Comparison of ENCODE assay signal across 27 cellular contexts in genomic region chr9:365451-365850, GRCh38.
"Had no signal": no experiment of that assay in that cellular context is flagged by ENCODE, and none has a peak within 500 bp of the region (broad histone marks: within the 10 kb centered on the region; RNA-seq: fewer than 3 reads in every experiment).

No MANE protein-coding gene starts in this region.

- H3K36me3 Mint-ChIP-seq: mesothelial cell of epicardium had no signal

- H3K27ac ChIP-seq: adrenal gland, body of pancreas, gastrocnemius medialis, hepatocyte, pancreas, prostate gland, testis, transverse colon had no signal

- H3K4me1 Mint-ChIP-seq: activated CD4-positive, alpha-beta memory T cell treated with anti-CD3 and anti-CD28 coated beads, Interleukin-2, amount 10 ng/mL, durations not matched to agents 7 days and 5 days; activated CD4-positive, alpha-beta T cell treated with anti-CD3 and anti-CD28 coated beads, Interleukin-2, amount 10 ng/mL, durations not matched to agents 7 days and 5 days; activated naive CD8-positive, alpha-beta T cell treated with anti-CD3 and anti-CD28 coated beads for 36 hours; neural crest cell had no signal

- H3K27ac Mint-ChIP-seq: activated CD4-positive, alpha-beta memory T cell treated with anti-CD3 and anti-CD28 coated beads, Interleukin-2, amount 10 ng/mL, durations not matched to agents 7 days and 5 days; activated CD4-positive, alpha-beta T cell treated with anti-CD3 and anti-CD28 coated beads, Interleukin-2, amount 10 ng/mL, durations not matched to agents 7 days and 5 days; activated naive CD4-positive, alpha-beta T cell treated with anti-CD3 and anti-CD28 coated beads for 36 hours; mesothelial cell of epicardium had no signal

- H3K4me3 ChIP-seq: adrenal gland, body of pancreas, gastrocnemius medialis, hepatocyte, pancreas, prostate gland, testis, transverse colon had no signal

- H3K4me1 ChIP-seq: body of pancreas, pancreas, prostate gland, transverse colon had no signal

- H3K4me3 Mint-ChIP-seq: activated CD4-positive, alpha-beta memory T cell treated with anti-CD3 and anti-CD28 coated beads, Interleukin-2, amount 10 ng/mL, durations not matched to agents 7 days and 5 days; activated CD4-positive, alpha-beta T cell treated with anti-CD3 and anti-CD28 coated beads, Interleukin-2, amount 10 ng/mL, durations not matched to agents 7 days and 5 days; activated naive CD4-positive, alpha-beta T cell treated with anti-CD3 and anti-CD28 coated beads for 36 hours; activated naive CD8-positive, alpha-beta T cell treated with anti-CD3 and anti-CD28 coated beads for 36 hours; mesothelial cell of epicardium; naive thymus-derived CD8-positive, alpha-beta T cell; neural crest cell had no signal

- H3K36me3 ChIP-seq: gastrocnemius medialis, pancreas, prostate gland, transverse colon had no signal

- H3K9me3 ChIP-seq: adrenal gland, body of pancreas, gastrocnemius medialis, pancreas, prostate gland, testis, transverse colon had no signal

- H3K27me3 Mint-ChIP-seq: activated CD4-positive, alpha-beta memory T cell treated with anti-CD3 and anti-CD28 coated beads, Interleukin-2, amount 10 ng/mL, durations not matched to agents 7 days and 5 days; activated CD4-positive, alpha-beta T cell treated with anti-CD3 and anti-CD28 coated beads, Interleukin-2, amount 10 ng/mL, durations not matched to agents 7 days and 5 days; activated naive CD8-positive, alpha-beta T cell treated with anti-CD3 and anti-CD28 coated beads for 36 hours; naive thymus-derived CD8-positive, alpha-beta T cell had no signal

- H3K9me3 Mint-ChIP-seq: activated CD4-positive, alpha-beta memory T cell treated with anti-CD3 and anti-CD28 coated beads, Interleukin-2, amount 10 ng/mL, durations not matched to agents 7 days and 5 days; activated CD4-positive, alpha-beta T cell treated with anti-CD3 and anti-CD28 coated beads, Interleukin-2, amount 10 ng/mL, durations not matched to agents 7 days and 5 days; activated naive CD4-positive, alpha-beta T cell treated with anti-CD3 and anti-CD28 coated beads for 36 hours; activated naive CD8-positive, alpha-beta T cell treated with anti-CD3 and anti-CD28 coated beads for 36 hours; mesothelial cell of epicardium; naive thymus-derived CD8-positive, alpha-beta T cell had no signal

- ATAC-seq: body of pancreas; gastrocnemius medialis; naive thymus-derived CD8-positive, alpha-beta T cell; pancreas; stimulated activated naive CD8-positive, alpha-beta T cell treated with anti-CD3 and anti-CD28 coated beads, Interleukin-15, Interleukin-2, amounts not matched to agents 100 U/mL and 50 U/mL, for 24 hours had no signal

- DNase-seq: activated CD4-positive, alpha-beta memory T cell treated with anti-CD3 and anti-CD28 coated beads, Interleukin-2, amount 10 ng/mL, durations not matched to agents 7 days and 5 days; activated CD4-positive, alpha-beta T cell treated with anti-CD3 and anti-CD28 coated beads, Interleukin-2, amount 10 ng/mL, durations not matched to agents 7 days and 5 days; activated CD4-positive, CD25-positive, alpha-beta regulatory T cell treated with anti-CD3 and anti-CD28 coated beads, Interleukin-2, amount 50 U/mL, for 72 hours; activated effector memory CD4-positive, alpha-beta T cell treated with anti-CD3 and anti-CD28 coated beads, Interleukin-2, amount 50 U/mL, for 16 hours; activated naive CD4-positive, alpha-beta T cell treated with anti-CD3 and anti-CD28 coated beads for 36 hours; activated naive CD8-positive, alpha-beta T cell treated with anti-CD3 and anti-CD28 coated beads for 36 hours; aorta; body of pancreas; dermis blood vessel endothelial cell; effector CD4-positive, alpha-beta T cell; gastrocnemius medialis; glutamatergic neuron; islet precursor cell; mammary epithelial cell; naive thymus-derived CD8-positive, alpha-beta T cell; nucleus accumbens; pancreas; stimulated activated CD4-positive, alpha-beta T cell treated with anti-CD3 and anti-CD28 coated beads, Interleukin-2, amount 100 ng/mL, for 48 hours; stimulated activated naive CD8-positive, alpha-beta T cell treated with anti-CD3 and anti-CD28 coated beads, Interleukin-15, Interleukin-2, amounts not matched to agents 100 U/mL and 50 U/mL, for 24 hours; T-helper 2 cell; testis; transverse colon had no signal

- H3K27me3 ChIP-seq: adrenal gland, body of pancreas, gastrocnemius medialis, hepatocyte, pancreas, testis, transverse colon had no signal
